Comparison of ENCODE assay signal across 25 cellular contexts in genomic region chr2:49000692-49001091, GRCh38.
"Had no signal": no experiment of that assay in that cellular context is flagged by ENCODE, and none has a peak within 500 bp of the region (broad histone marks: within the 10 kb centered on the region; RNA-seq: fewer than 3 reads in every experiment).

No MANE protein-coding gene starts in this region.

- H3K27me3 ChIP-seq: brain microvascular endothelial cell, dorsolateral prefrontal cortex, ovary, tibial nerve had no signal

- H3K36me3 ChIP-seq: brain microvascular endothelial cell, left ventricle myocardium inferior, ovary, tibial nerve had no signal

- H3K27ac ChIP-seq: brain microvascular endothelial cell, coronary artery, left ventricle myocardium inferior, ovary, tibial nerve had no signal

- H3K9me3 ChIP-seq: left ventricle myocardium inferior, ovary, tibial nerve had no signal

- H3K4me1 ChIP-seq: left ventricle myocardium inferior had no signal

- DNase-seq: activated CD4-positive, alpha-beta memory T cell treated with anti-CD3 and anti-CD28 coated beads, Interleukin-2, amount 10 ng/mL, durations not matched to agents 7 days and 5 days; activated CD4-positive, alpha-beta T cell treated with anti-CD3 and anti-CD28 coated beads for 1 hour; activated CD4-positive, alpha-beta T cell treated with anti-CD3 and anti-CD28 coated beads, Interleukin-2, amount 10 ng/mL, durations not matched to agents 7 days and 5 days; activated gamma-delta T cell treated with Interleukin-2 at 50 U/mL for 16 hours; activated naive CD4-positive, alpha-beta T cell treated with anti-CD3 and anti-CD28 coated beads, Interleukin-2, amount 50 U/mL, for 16 hours; activated T-cell treated with anti-CD3 and anti-CD28 coated beads, Interleukin-2, amount 50 U/mL, for 4 hours; amniotic stem cell; brain microvascular endothelial cell; dorsolateral prefrontal cortex; effector memory CD8-positive, alpha-beta T cell; head of caudate nucleus; hypothalamus; immature natural killer cell; left ventricle myocardium inferior; naive thymus-derived CD4-positive, alpha-beta T cell; ovary; right cardiac atrium; stimulated activated CD4-positive, alpha-beta T cell treated with anti-CD3 and anti-CD28 coated beads, Interleukin-15, amount 100 ng/mL, for 24 hours; stimulated activated CD4-positive, alpha-beta T cell treated with anti-CD3 and anti-CD28 coated beads, Interleukin-2, amount 100 ng/mL, for 24 hours; stimulated activated naive B cell treated with anti-CD40 and anti-IgM and Interleukin-4, amounts not matched to agents 10 μg/mL and 1 μg/mL and 100 μg/mL, for 72 hours; T-helper 2 cell had no signal

- H3K4me3 ChIP-seq: coronary artery, dorsolateral prefrontal cortex, left ventricle myocardium inferior, ovary, tibial nerve had no signal

- ATAC-seq: activated T-cell treated with anti-CD3 and anti-CD28 coated beads, Interleukin-2, amount 50 U/mL, for 4 hours; activated T-helper 17 cell treated with anti-CD3 and anti-CD28 coated beads, Interleukin-2, amount 50 U/mL, for 72 hours; effector memory CD8-positive, alpha-beta T cell; naive thymus-derived CD4-positive, alpha-beta T cell; right cardiac atrium; stimulated activated naive B cell treated with anti-CD40 and anti-IgM and Interleukin-4, amounts not matched to agents 10 μg/mL and 1 μg/mL and 100 μg/mL, for 72 hours; WTC11 had no signal
